9 cellular contexts compared by ENCODE assay signal in the genomic region with DNA sequence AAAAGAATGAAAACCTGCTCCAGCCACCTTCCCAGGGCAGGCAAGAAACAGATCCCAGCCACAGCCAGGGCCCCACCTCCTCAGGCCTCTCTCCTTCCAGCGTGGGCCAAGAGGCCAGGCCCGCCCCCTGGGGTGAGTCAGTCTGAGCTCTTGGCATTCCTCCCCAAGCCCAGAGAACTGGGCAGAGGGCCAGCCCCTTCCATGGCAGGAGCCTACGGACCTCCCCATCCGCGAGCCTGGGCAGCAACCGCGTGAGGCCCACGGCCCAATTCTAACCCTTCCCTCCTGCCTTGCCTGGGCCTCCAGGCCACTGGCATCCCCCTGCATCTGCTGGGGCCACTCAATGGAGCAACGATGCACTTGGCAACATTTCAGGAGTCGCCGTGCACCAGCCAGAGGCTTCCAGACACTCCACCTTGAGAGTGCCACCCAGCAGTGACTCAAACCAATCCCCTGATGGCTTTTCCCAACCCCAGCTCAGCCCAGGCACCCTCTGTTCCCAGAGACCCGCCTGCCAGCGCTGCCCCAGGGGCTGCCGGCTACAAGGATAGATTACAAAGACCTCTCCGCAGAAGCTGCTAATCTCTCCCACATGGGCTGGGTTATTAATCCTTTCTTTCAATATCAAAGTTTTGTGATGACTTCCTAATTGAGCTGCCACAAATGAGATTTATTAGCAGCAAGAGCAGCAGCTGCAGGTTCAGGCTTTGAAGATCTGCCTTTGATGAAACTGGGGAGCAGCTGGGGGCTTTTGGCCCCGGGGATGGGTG.
DNase-seq lines count a peak whose midpoint lies in the region; ATAC-seq, FAIRE-seq and TF ChIP-seq lines count a peak whose summit lies in the region.
"Had no signal": no experiment of that assay in that cellular context is flagged by ENCODE, and none has a peak within 500 bp of the region (broad histone marks: within the 10 kb centered on the region; RNA-seq: fewer than 3 reads in every experiment).

No MANE protein-coding gene starts in this region.

- peak overlapping the region; percentile 18 for H3K27ac ChIP-seq in osteoblast (ENCODE audit: low read depth, low read length)
- H3K27ac ChIP-seq: KMS-11 had no signal

- peak overlapping the region; percentile 15 for H3K4me3 Mint-ChIP-seq in activated T-helper 17 cell treated with anti-CD3 and anti-CD28 coated beads, Interleukin-2, amount 50 U/mL, for 72 hours

- no peaks in the 10 kb centered on the region for H4K20me1 ChIP-seq in osteoblast (ENCODE audit: insufficient read depth, low read length)

- peak overlapping the region; percentile 58 for H3K4me3 ChIP-seq in osteoblast (ENCODE audit: insufficient read depth, low read length)

- no peaks in the 10 kb centered on the region for H3K9me3 ChIP-seq in osteoblast (ENCODE audit: low read depth, low read length)

- peaks cover 12% of the 10 kb centered on the region for H3K4me1 ChIP-seq in osteoblast (ENCODE audit: insufficient read depth, low read length)

- no peaks in the 10 kb centered on the region for H3K27me3 ChIP-seq in osteoblast (ENCODE audit: insufficient read depth, low read length)

- peak overlapping the region; percentile 86 for H2AFZ ChIP-seq in osteoblast (ENCODE audit: low read length)

- no peaks in the 10 kb centered on the region for H3K9me3 Mint-ChIP-seq in activated T-helper 17 cell treated with anti-CD3 and anti-CD28 coated beads, Interleukin-2, amount 50 U/mL, for 72 hours

- ATAC-seq in activated T-helper 17 cell treated with anti-CD3 and anti-CD28 coated beads, Interleukin-2, amount 50 U/mL, for 72 hours (replicated peaks) = peak; percentile 24
- ATAC-seq in GM21825 (IDR thresholded peaks at IDR 0.05; ENCODE audit: unreplicated experiment) (no peak), HG02852 (IDR thresholded peaks at IDR 0.05; ENCODE audit: unreplicated experiment) (no peak)

- TF ChIP-seq CTCF in osteoblast (IDR thresholded peaks at IDR 0.05; ENCODE audit: extremely low read depth, low read depth, low read length) = no peak

- H3K36me3 Mint-ChIP-seq in activated T-helper 17 cell treated with anti-CD3 and anti-CD28 coated beads, Interleukin-2, amount 50 U/mL, for 72 hours (ENCODE audit: low read depth) = peaks cover 90% of the 10 kb centered on the region

- H3K27ac Mint-ChIP-seq in activated T-helper 17 cell treated with anti-CD3 and anti-CD28 coated beads, Interleukin-2, amount 50 U/mL, for 72 hours = peak overlapping the region; percentile 33

- H3K4me2 ChIP-seq in osteoblast (ENCODE audit: insufficient read depth, low read length) = peak overlapping the region; percentile 76
- H3K4me2 ChIP-seq: KMS-11 had no signal

- no peaks in the 10 kb centered on the region for H3K36me3 ChIP-seq in osteoblast (ENCODE audit: insufficient read depth, low read length)

- FAIRE-seq in GM12891 (lab: Jason Lieb, UNC) = no peak

- peak; percentile 54 for DNase-seq in D341Med (ENCODE audit: low spot score)
- DNase-seq in NCI-H1092 (lab: John Stamatoyannopoulos, UW) = peak; percentile 82
- DNase-seq in glomerular visceral epithelial cell (ENCODE audit: extremely low spot score) = peak; percentile 100
- peak; percentile 97 for DNase-seq in osteoblast (ENCODE audit: insufficient read length, low spot score, missing footprints)
- DNase-seq in GM12891 (ENCODE audit: insufficient read length, low spot score) = no peak

- peaks cover 21% of the 10 kb centered on the region for H3K4me1 Mint-ChIP-seq in activated T-helper 17 cell treated with anti-CD3 and anti-CD28 coated beads, Interleukin-2, amount 50 U/mL, for 72 hours

- no peaks in the 10 kb centered on the region for H3K79me2 ChIP-seq in osteoblast (ENCODE audit: insufficient read depth, low read length)

- no peaks in the 10 kb centered on the region for H3K27me3 Mint-ChIP-seq in activated T-helper 17 cell treated with anti-CD3 and anti-CD28 coated beads, Interleukin-2, amount 50 U/mL, for 72 hours

- TF ChIP-seq POLR2A in GM12891 (IDR thresholded peaks at IDR 0.05; ENCODE audit: low read depth, low read length) = no peak

TF ChIP-seq in GM12891, 5 proteins besides CTCF, POLR2A, EP300 and RAD21:
- no peak for TF ChIP-seq SPI1 (IDR thresholded peaks at IDR 0.05; ENCODE audit: low read depth, low read length)
- TF ChIP-seq POLR2AphosphoS5 (IDR thresholded peaks at IDR 0.05; ENCODE audit: low read depth, low read length) = no peak
- no peak for TF ChIP-seq PAX5 (IDR thresholded peaks at IDR 0.05; ENCODE audit: insufficient read depth, low read length, severe bottlenecking)
- no peak for TF ChIP-seq TAF1 (IDR thresholded peaks at IDR 0.05; ENCODE audit: low read depth, low read length)
- TF ChIP-seq POU2F2 (IDR thresholded peaks at IDR 0.05; ENCODE audit: low read depth, low read length) = no peak
